Comparison of ENCODE assay signal across 11 cellular contexts in genomic region chr9:15735083-15735974, GRCh38.
A peak's percentile ranks its signal among the peaks of the same experiment; 100 is the strongest.
DNase-seq lines count a peak whose midpoint lies in the region; ATAC-seq, FAIRE-seq and TF ChIP-seq lines count a peak whose summit lies in the region.
"Had no signal": no experiment of that assay in that cellular context is flagged by ENCODE, and none has a peak within 500 bp of the region (broad histone marks: within the 10 kb centered on the region; RNA-seq: fewer than 3 reads in every experiment).

No MANE protein-coding gene starts in this region.

- no peaks in the 10 kb centered on the region for H3K9me2 ChIP-seq in SK-N-SH

- no peaks in the 10 kb centered on the region for H3K79me2 ChIP-seq in SK-N-SH (ENCODE audit: insufficient read depth)

- H3K4me2 ChIP-seq in SK-N-SH = peak overlapping the region; percentile 30; the same call in 1 of the 2 replicates

- 67% methylated on average over 6 of the region's 6 CpGs for WGBS in SK-N-SH (ENCODE audit: low lambda C conversion rate)

- H2AFZ ChIP-seq in SK-N-SH (ENCODE audit: low read depth) = peak overlapping the region; percentile 22; the same call in 1 of the 2 replicates

- DNase-seq in H54 (ENCODE audit: insufficient read length, low spot score) = peak; percentile 24
- no peak for DNase-seq in SK-N-SH
- peak; percentile 91 for DNase-seq in fibroblast of the conjunctiva (ENCODE audit: low read depth)
- DNase-seq in smooth muscle cell of the brain vasculature (ENCODE audit: low read depth, low spot score) = peak; percentile 77
- DNase-seq in stimulated activated naive CD4-positive, alpha-beta T cell treated with Interleukin-2 at 50 U/mL for 16 hours (lab: John Stamatoyannopoulos, UW) = no peak
- DNase-seq in NCI-H187 treated with DMSO at 0.1 percent for 48 hours (lab: John Stamatoyannopoulos, UW) = no peak
- DNase-seq: activated CD8-positive, alpha-beta memory T cell treated with anti-CD3 and anti-CD28 coated beads, Interleukin-2, amount 10 ng/mL, durations not matched to agents 7 days and 5 days; heart right ventricle; T-helper 1 cell had no signal

- peaks cover 0 to 3% of the 10 kb centered on the region in 2 experiments; a peak in 2 of 4 replicates for H3K4me1 ChIP-seq in SK-N-SH (ENCODE audit: control insufficient read depth in 1 of 2, insufficient read depth in 2 of 2, low read depth in 1 of 2, low read length in 1 of 2)
- H3K4me1 ChIP-seq: ascending aorta had no signal

- H3K4me3 ChIP-seq in SK-N-SH (ENCODE audit: low read depth in 2 of 2, low read length in 1 of 2) = no peak overlapping the region
- H3K4me3 ChIP-seq: ascending aorta, heart right ventricle had no signal

- no peak overlapping the region for H3K9ac ChIP-seq in SK-N-SH

- no peak for TF ChIP-seq RAD21 in SK-N-SH (IDR thresholded peaks at IDR 0.05; ENCODE audit: low read length)

- peak; percentile 95 for FAIRE-seq in H54 (lab: Jason Lieb, UNC)

- no peaks in the 10 kb centered on the region for H3K27me3 ChIP-seq in SK-N-SH (ENCODE audit: insufficient read depth)
- H3K27me3 ChIP-seq: ascending aorta, heart right ventricle had no signal

- peak overlapping the region in 1 of 2 experiments; percentile 64; a peak in 3 of 4 replicates for H3K27ac ChIP-seq in SK-N-SH (ENCODE audit: low read depth in 2 of 2, low read length in 1 of 2)
- H3K27ac ChIP-seq: ascending aorta, heart right ventricle had no signal

- TF ChIP-seq CTCF in SK-N-SH (IDR thresholded peaks at IDR 0.05) = no peak

- H3K9me3 ChIP-seq in SK-N-SH = no peaks in the 10 kb centered on the region
- H3K9me3 ChIP-seq: ascending aorta had no signal

- CTCF ChIA-PET in SK-N-SH (lab: Yijun Ruan, JAX) = no interaction called here

- H4K20me1 ChIP-seq in SK-N-SH (ENCODE audit: insufficient read depth) = no peaks in the 10 kb centered on the region

- no peak for TF ChIP-seq POLR2A in H54 (IDR thresholded peaks at IDR 0.05; ENCODE audit: low read depth, low read length)

- peak in 1 of 2 experiments; percentile 13; a peak in 1 of 4 replicates for TF ChIP-seq EP300 in SK-N-SH (IDR thresholded peaks at IDR 0.05; ENCODE audit: borderline replicate concordance in 1 of 2, low read depth in 1 of 2, low read length in 1 of 2)

- peaks cover 15% of the 10 kb centered on the region for H3F3A ChIP-seq in SK-N-SH (replicated peaks; ENCODE audit: insufficient read depth)

- POLR2A ChIA-PET in SK-N-SH (lab: Yijun Ruan, JAX) = no interaction called here

- H3K36me3 ChIP-seq in SK-N-SH (replicated peaks in 1 of 2; ENCODE audit: control insufficient read depth in 1 of 2, insufficient read depth in 2 of 2, low read length in 1 of 2) = no peaks in the 10 kb centered on the region
- H3K36me3 ChIP-seq: ascending aorta had no signal

- no peak for ATAC-seq in GM19397 (IDR thresholded peaks at IDR 0.05; ENCODE audit: unreplicated experiment)
- ATAC-seq: activated CD8-positive, alpha-beta memory T cell treated with anti-CD3 and anti-CD28 coated beads, Interleukin-2, amount 10 ng/mL, durations not matched to agents 7 days and 5 days; heart right ventricle had no signal

TF ChIP-seq in SK-N-SH, 30 proteins besides CTCF, POLR2A, EP300 and RAD21 (continues in another document):
- TF ChIP-seq REST (IDR thresholded peaks at IDR 0.05; ENCODE audit: low read depth, low read length) (no peak), MXI1 (IDR thresholded peaks at IDR 0.05; ENCODE audit: low read depth, low read length) (no peak), FOSL2 (IDR thresholded peaks at IDR 0.05; ENCODE audit: borderline replicate concordance, low read depth) (peak; percentile 32; the same call in 1 of the 2 replicates), ELF1 (IDR thresholded peaks at IDR 0.05) (no peak), RXRA (IDR thresholded peaks at IDR 0.05; ENCODE audit: borderline replicate concordance, low read depth) (no peak), GABPA (IDR thresholded peaks at IDR 0.05; ENCODE audit: low read depth) (no peak), MAX (IDR thresholded peaks at IDR 0.05; ENCODE audit: low read depth) (0 out of 2 replicates have a peak, but pooled peaks have one; percentile 16), FOXJ3 (CRISPR knock-in tag; IDR thresholded peaks at IDR 0.05) (no peak), ZBTB33 (IDR thresholded peaks at IDR 0.05; ENCODE audit: borderline replicate concordance, low read depth) (no peak), RFX5 (IDR thresholded peaks at IDR 0.05; ENCODE audit: low read length) (no peak), POLR2AphosphoS5 (IDR thresholded peaks at IDR 0.05; ENCODE audit: low read depth, low read length) (no peak), TAF1 (IDR thresholded peaks at IDR 0.05; ENCODE audit: borderline replicate concordance, low read depth, low read length) (no peak), YY1 (IDR thresholded peaks at IDR 0.05; ENCODE audit: low read depth) (no peak), IRF3 (IDR thresholded peaks at IDR 0.05; ENCODE audit: low read depth, low read length) (no peak), CHD2 (IDR thresholded peaks at IDR 0.05; ENCODE audit: low read length, partially characterized antibody) (no peak), RCOR1 (IDR thresholded peaks at IDR 0.05; ENCODE audit: low read length) (no peak), USF2 (IDR thresholded peaks at IDR 0.05; ENCODE audit: borderline replicate concordance, low read depth, low read length) (no peak), SIN3A (IDR thresholded peaks at IDR 0.05; ENCODE audit: borderline replicate concordance, low read depth, low read length) (no peak), FOXM1 (IDR thresholded peaks at IDR 0.05; ENCODE audit: low read depth) (no peak), NFIC (IDR thresholded peaks at IDR 0.05; ENCODE audit: borderline replicate concordance) (peak; percentile 54), MEF2A (IDR thresholded peaks at IDR 0.05; ENCODE audit: borderline replicate concordance, low read depth) (no peak), SMC3 (IDR thresholded peaks at IDR 0.05; ENCODE audit: low read depth, low read length) (no peak)

Comparison
In these comparisons a context has a peak if more than half of its experiments do, and no peak if none do; other contexts are left out.
1. DNase-seq: peak in H54 (single experiment), fibroblast of the conjunctiva (single experiment) and smooth muscle cell of the brain vasculature (single experiment); none in SK-N-SH (single experiment), stimulated activated naive CD4-positive, alpha-beta T cell treated with Interleukin-2 at 50 U/mL for 16 hours (single experiment) and NCI-H187 treated with DMSO at 0.1 percent for 48 hours (single experiment).